Comparison of ENCODE assay signal across 9 cellular contexts in the genomic region with DNA sequence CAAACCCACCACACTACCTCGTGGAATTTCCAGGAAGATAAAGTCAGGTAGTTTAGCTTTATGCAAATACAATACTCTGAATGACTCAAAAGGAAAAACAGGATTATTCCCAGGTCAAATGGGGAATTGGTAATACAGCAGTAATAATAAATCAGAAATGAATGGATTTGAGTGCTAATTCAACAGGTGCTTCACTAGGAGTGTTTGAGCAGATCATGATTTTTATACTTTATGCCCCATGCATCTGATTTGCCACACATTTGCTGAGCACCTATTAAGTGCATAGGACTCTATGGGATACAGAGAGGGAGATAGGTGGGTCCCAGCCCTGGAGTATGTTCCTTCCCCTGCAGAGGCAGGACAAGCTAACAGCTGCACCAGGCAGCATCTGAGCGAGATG.
"Had no signal": no experiment of that assay in that cellular context is flagged by ENCODE, and none has a peak within 500 bp of the region (broad histone marks: within the 10 kb centered on the region; RNA-seq: fewer than 3 reads in every experiment).

No MANE protein-coding gene starts in this region.

- FAIRE-seq: HepG2, HTR-8/SVneo, K562 had no signal

- H3K36me3 Mint-ChIP-seq: IgD-negative memory B cell had no signal

- H3K4me1 Mint-ChIP-seq: IgD-negative memory B cell had no signal

- H3K4me2 ChIP-seq: KMS-11 had no signal

- DNase-seq: IMR-90, KBM-7, KG1 had no signal

- ATAC-seq: HepG2, K562 had no signal

- H3K27ac Mint-ChIP-seq: IgD-negative memory B cell had no signal

- H3K9ac ChIP-seq: KMS-11 had no signal

- H3K4me3 ChIP-seq: K562 had no signal

- H3K27ac ChIP-seq: HL-60, KMS-11 had no signal

- H3K4me3 Mint-ChIP-seq: IgD-negative memory B cell had no signal
